Comparison of ENCODE assay signal across 19 cellular contexts in the genomic region with DNA sequence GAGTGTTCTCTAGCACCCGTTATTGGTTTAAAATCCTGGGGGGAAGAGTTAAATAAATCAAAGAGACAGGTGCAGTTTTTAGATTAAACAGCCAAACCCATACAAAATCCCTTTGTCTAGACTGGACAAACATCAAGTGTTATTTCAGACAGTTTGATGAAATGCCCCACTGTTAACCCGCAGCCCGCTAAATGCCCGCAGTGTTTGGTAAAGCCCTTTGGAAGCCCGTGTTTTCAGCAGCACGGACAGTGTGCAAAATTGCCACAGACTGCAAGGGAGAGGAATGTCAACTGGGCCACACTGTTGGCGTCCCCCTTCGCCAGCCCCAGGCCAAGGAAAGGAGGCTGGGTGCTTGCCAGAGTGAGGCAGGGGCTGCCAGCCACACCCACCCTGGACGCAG. TPM values are rescaled to one million over a fixed set of nuclear protein-coding genes. Genes with fewer than 3 reads are reported as not detected.
"Had no signal": no experiment of that assay in that cellular context is flagged by ENCODE, and none has a peak within 500 bp of the region (broad histone marks: within the 10 kb centered on the region; RNA-seq: fewer than 3 reads in every experiment).

No MANE protein-coding gene starts in this region.

- H3K36me3 ChIP-seq: ascending aorta, heart left ventricle, prostate gland, thoracic aorta, upper lobe of left lung, WERI-Rb-1 had no signal

- H3K4me3 ChIP-seq: ascending aorta, heart left ventricle, prostate gland, thoracic aorta, upper lobe of left lung had no signal

- H3K27me3 ChIP-seq: ascending aorta, foreskin keratinocyte, upper lobe of left lung had no signal

- DNase-seq: activated CD4-positive, alpha-beta T cell treated with anti-CD3 and anti-CD28 coated beads, Interleukin-2, amount 50 U/mL, for 48 hours; activated naive CD4-positive, alpha-beta T cell; activated naive CD8-positive, alpha-beta T cell treated with anti-CD3 and anti-CD28 coated beads, Interleukin-2, amount 10 ng/mL, durations not matched to agents 7 days and 5 days; dermis blood vessel endothelial cell; effector memory CD8-positive, alpha-beta T cell; heart left ventricle; left cardiac atrium; right cardiac atrium; stimulated activated naive CD8-positive, alpha-beta T cell treated with anti-CD3 and anti-CD28 coated beads, Interleukin-15, amount 100 ng/mL, for 72 hours; SW 1271; T-helper 2 cell; upper lobe of left lung; WERI-Rb-1 had no signal

- H3K4me1 ChIP-seq: ascending aorta, foreskin keratinocyte, heart left ventricle, prostate gland, upper lobe of left lung had no signal

- H3K9me3 ChIP-seq: prostate gland had no signal

- ATAC-seq: effector memory CD8-positive, alpha-beta T cell; foreskin keratinocyte; heart left ventricle; left cardiac atrium; right cardiac atrium; stimulated activated naive CD8-positive, alpha-beta T cell treated with anti-CD3 and anti-CD28 coated beads, Interleukin-15, amount 100 ng/mL, for 72 hours had no signal

- H3K27ac ChIP-seq: ascending aorta, foreskin keratinocyte, heart left ventricle, prostate gland, thoracic aorta, upper lobe of left lung, WERI-Rb-1 had no signal

RNA-seq across cellular contexts. Expression of a gene that starts 26.6 kb away (rescaled TPM):
- total RNA-seq: activated naive CD8-positive, alpha-beta T cell treated with anti-CD3 and anti-CD28 coated beads, Interleukin-2, amount 10 ng/mL, durations not matched to agents 7 days and 5 days; chondrocyte; natural killer cell treated with Interleukin-12 subunit alpha and Interleukin-12 subunit beta and Interleukin-15 and Interleukin-18, amount 100 ng/mL, for 72 hours had no signal
